Comparison of ENCODE assay signal across 1 cellular context in the genomic region with DNA sequence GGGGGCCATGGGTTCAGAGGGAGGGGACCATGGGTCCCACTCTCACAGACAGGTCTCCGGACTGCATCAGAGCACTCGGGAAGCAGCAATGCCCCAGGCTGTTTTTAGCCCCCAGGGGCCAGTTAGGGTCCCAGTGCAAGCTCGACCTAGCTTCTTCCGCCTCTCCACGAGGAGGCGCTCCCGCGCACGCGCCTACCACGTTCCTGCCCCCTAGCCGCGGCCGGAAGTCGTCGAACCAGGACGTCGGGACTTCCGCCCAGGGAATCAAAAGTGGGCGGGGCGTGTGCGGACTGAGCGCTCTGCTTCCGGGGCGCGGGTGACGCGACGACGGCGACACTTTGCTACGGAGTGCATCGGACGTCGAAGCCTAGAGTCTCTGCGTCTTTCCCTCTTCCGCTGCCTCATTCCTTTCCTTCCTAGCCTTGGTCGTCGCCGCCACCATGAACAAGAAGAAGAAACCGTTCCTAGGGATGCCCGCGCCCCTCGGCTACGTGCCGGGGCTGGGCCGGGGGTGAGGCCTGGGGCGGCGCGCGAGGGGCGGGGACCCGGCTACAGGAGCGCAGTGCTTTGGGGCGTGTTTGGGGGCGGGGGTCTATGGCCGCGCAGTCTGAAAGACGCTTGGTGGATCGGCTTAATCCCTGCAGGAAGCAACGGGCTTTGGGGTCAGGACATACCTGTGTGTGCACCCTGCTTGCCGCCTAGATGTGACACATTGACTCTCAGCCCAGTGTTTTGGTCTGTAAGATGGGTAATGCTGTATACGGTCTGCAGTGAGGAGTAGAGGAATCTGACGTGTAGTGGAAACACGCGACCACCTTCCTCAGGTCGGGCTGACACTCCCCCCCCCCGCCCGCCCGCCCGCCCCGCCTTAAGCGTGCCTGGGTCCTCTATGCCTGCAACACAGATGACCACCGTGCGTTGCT.
TF ChIP-seq lines count a peak whose summit lies in the region.

A gene with protein sequence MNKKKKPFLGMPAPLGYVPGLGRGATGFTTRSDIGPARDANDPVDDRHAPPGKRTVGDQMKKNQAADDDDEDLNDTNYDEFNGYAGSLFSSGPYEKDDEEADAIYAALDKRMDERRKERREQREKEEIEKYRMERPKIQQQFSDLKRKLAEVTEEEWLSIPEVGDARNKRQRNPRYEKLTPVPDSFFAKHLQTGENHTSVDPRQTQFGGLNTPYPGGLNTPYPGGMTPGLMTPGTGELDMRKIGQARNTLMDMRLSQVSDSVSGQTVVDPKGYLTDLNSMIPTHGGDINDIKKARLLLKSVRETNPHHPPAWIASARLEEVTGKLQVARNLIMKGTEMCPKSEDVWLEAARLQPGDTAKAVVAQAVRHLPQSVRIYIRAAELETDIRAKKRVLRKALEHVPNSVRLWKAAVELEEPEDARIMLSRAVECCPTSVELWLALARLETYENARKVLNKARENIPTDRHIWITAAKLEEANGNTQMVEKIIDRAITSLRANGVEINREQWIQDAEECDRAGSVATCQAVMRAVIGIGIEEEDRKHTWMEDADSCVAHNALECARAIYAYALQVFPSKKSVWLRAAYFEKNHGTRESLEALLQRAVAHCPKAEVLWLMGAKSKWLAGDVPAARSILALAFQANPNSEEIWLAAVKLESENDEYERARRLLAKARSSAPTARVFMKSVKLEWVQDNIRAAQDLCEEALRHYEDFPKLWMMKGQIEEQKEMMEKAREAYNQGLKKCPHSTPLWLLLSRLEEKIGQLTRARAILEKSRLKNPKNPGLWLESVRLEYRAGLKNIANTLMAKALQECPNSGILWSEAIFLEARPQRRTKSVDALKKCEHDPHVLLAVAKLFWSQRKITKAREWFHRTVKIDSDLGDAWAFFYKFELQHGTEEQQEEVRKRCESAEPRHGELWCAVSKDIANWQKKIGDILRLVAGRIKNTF (plus strand): TSS at position 327 of the 923 bp plus-strand sequence. CDS start 114 bp downstream, at position 441.

TF ChIP-seq in WTC11, 78 proteins besides CTCF, POLR2A, EP300 and RAD21 (continued from another document):
- TF ChIP-seq, protein P1, sequence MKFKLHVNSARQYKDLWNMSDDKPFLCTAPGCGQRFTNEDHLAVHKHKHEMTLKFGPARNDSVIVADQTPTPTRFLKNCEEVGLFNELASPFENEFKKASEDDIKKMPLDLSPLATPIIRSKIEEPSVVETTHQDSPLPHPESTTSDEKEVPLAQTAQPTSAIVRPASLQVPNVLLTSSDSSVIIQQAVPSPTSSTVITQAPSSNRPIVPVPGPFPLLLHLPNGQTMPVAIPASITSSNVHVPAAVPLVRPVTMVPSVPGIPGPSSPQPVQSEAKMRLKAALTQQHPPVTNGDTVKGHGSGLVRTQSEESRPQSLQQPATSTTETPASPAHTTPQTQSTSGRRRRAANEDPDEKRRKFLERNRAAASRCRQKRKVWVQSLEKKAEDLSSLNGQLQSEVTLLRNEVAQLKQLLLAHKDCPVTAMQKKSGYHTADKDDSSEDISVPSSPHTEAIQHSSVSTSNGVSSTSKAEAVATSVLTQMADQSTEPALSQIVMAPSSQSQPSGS (CRISPR knock-in tag; IDR thresholded peaks at IDR 0.05; ENCODE audit: borderline replicate concordance, low read depth), result no peak
- TF ChIP-seq ELF4 (CRISPR knock-in tag; IDR thresholded peaks at IDR 0.05; ENCODE audit: low read depth) (no peak), SMAD3 (CRISPR knock-in tag; IDR thresholded peaks at IDR 0.05; ENCODE audit: borderline replicate concordance) (peak; percentile 81; the same call in 1 of the 2 replicates), TEAD1 (CRISPR knock-in tag; IDR thresholded peaks at IDR 0.05) (peak; percentile 77; the same call in 1 of the 2 replicates), NFE2L1 (CRISPR knock-in tag; IDR thresholded peaks at IDR 0.05) (peak; percentile 46; the same call in 1 of the 2 replicates), ESRRA (CRISPR knock-in tag; IDR thresholded peaks at IDR 0.05; ENCODE audit: borderline replicate concordance) (no peak), SP1 (CRISPR knock-in tag; conservative IDR thresholded peaks at IDR 0.05) (peak; percentile 100), CREB1 (CRISPR knock-in tag; IDR thresholded peaks at IDR 0.05) (peak; percentile 89), FOXK1 (CRISPR knock-in tag; IDR thresholded peaks at IDR 0.05) (peak; percentile 97)
- TF ChIP-seq, protein P2, sequence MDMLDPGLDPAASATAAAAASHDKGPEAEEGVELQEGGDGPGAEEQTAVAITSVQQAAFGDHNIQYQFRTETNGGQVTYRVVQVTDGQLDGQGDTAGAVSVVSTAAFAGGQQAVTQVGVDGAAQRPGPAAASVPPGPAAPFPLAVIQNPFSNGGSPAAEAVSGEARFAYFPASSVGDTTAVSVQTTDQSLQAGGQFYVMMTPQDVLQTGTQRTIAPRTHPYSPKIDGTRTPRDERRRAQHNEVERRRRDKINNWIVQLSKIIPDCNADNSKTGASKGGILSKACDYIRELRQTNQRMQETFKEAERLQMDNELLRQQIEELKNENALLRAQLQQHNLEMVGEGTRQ (CRISPR knock-in tag; IDR thresholded peaks at IDR 0.05), result peak; percentile 44
- TF ChIP-seq, protein P3, sequence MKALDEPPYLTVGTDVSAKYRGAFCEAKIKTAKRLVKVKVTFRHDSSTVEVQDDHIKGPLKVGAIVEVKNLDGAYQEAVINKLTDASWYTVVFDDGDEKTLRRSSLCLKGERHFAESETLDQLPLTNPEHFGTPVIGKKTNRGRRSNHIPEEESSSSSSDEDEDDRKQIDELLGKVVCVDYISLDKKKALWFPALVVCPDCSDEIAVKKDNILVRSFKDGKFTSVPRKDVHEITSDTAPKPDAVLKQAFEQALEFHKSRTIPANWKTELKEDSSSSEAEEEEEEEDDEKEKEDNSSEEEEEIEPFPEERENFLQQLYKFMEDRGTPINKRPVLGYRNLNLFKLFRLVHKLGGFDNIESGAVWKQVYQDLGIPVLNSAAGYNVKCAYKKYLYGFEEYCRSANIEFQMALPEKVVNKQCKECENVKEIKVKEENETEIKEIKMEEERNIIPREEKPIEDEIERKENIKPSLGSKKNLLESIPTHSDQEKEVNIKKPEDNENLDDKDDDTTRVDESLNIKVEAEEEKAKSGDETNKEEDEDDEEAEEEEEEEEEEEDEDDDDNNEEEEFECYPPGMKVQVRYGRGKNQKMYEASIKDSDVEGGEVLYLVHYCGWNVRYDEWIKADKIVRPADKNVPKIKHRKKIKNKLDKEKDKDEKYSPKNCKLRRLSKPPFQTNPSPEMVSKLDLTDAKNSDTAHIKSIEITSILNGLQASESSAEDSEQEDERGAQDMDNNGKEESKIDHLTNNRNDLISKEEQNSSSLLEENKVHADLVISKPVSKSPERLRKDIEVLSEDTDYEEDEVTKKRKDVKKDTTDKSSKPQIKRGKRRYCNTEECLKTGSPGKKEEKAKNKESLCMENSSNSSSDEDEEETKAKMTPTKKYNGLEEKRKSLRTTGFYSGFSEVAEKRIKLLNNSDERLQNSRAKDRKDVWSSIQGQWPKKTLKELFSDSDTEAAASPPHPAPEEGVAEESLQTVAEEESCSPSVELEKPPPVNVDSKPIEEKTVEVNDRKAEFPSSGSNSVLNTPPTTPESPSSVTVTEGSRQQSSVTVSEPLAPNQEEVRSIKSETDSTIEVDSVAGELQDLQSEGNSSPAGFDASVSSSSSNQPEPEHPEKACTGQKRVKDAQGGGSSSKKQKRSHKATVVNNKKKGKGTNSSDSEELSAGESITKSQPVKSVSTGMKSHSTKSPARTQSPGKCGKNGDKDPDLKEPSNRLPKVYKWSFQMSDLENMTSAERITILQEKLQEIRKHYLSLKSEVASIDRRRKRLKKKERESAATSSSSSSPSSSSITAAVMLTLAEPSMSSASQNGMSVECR (CRISPR knock-in tag; IDR thresholded peaks at IDR 0.05; ENCODE audit: borderline replicate concordance), result peak; percentile 86; the same call in 1 of the 2 replicates
- TF ChIP-seq, protein P4, sequence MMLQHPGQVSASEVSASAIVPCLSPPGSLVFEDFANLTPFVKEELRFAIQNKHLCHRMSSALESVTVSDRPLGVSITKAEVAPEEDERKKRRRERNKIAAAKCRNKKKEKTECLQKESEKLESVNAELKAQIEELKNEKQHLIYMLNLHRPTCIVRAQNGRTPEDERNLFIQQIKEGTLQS (CRISPR knock-in tag; conservative IDR thresholded peaks at IDR 0.05), result no peak
- TF ChIP-seq, protein P5, sequence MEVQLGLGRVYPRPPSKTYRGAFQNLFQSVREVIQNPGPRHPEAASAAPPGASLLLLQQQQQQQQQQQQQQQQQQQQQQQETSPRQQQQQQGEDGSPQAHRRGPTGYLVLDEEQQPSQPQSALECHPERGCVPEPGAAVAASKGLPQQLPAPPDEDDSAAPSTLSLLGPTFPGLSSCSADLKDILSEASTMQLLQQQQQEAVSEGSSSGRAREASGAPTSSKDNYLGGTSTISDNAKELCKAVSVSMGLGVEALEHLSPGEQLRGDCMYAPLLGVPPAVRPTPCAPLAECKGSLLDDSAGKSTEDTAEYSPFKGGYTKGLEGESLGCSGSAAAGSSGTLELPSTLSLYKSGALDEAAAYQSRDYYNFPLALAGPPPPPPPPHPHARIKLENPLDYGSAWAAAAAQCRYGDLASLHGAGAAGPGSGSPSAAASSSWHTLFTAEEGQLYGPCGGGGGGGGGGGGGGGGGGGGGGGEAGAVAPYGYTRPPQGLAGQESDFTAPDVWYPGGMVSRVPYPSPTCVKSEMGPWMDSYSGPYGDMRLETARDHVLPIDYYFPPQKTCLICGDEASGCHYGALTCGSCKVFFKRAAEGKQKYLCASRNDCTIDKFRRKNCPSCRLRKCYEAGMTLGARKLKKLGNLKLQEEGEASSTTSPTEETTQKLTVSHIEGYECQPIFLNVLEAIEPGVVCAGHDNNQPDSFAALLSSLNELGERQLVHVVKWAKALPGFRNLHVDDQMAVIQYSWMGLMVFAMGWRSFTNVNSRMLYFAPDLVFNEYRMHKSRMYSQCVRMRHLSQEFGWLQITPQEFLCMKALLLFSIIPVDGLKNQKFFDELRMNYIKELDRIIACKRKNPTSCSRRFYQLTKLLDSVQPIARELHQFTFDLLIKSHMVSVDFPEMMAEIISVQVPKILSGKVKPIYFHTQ (CRISPR knock-in tag; IDR thresholded peaks at IDR 0.05), result no peak
- TF ChIP-seq, protein P6, sequence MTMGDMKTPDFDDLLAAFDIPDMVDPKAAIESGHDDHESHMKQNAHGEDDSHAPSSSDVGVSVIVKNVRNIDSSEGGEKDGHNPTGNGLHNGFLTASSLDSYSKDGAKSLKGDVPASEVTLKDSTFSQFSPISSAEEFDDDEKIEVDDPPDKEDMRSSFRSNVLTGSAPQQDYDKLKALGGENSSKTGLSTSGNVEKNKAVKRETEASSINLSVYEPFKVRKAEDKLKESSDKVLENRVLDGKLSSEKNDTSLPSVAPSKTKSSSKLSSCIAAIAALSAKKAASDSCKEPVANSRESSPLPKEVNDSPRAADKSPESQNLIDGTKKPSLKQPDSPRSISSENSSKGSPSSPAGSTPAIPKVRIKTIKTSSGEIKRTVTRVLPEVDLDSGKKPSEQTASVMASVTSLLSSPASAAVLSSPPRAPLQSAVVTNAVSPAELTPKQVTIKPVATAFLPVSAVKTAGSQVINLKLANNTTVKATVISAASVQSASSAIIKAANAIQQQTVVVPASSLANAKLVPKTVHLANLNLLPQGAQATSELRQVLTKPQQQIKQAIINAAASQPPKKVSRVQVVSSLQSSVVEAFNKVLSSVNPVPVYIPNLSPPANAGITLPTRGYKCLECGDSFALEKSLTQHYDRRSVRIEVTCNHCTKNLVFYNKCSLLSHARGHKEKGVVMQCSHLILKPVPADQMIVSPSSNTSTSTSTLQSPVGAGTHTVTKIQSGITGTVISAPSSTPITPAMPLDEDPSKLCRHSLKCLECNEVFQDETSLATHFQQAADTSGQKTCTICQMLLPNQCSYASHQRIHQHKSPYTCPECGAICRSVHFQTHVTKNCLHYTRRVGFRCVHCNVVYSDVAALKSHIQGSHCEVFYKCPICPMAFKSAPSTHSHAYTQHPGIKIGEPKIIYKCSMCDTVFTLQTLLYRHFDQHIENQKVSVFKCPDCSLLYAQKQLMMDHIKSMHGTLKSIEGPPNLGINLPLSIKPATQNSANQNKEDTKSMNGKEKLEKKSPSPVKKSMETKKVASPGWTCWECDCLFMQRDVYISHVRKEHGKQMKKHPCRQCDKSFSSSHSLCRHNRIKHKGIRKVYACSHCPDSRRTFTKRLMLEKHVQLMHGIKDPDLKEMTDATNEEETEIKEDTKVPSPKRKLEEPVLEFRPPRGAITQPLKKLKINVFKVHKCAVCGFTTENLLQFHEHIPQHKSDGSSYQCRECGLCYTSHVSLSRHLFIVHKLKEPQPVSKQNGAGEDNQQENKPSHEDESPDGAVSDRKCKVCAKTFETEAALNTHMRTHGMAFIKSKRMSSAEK (CRISPR knock-in tag; IDR thresholded peaks at IDR 0.05; ENCODE audit: borderline replicate concordance), result no peak
TF ChIP-seq in WTC11: peak in this region for 22.
